ENCODE assay signal across 8 cellular contexts in the genomic region with DNA sequence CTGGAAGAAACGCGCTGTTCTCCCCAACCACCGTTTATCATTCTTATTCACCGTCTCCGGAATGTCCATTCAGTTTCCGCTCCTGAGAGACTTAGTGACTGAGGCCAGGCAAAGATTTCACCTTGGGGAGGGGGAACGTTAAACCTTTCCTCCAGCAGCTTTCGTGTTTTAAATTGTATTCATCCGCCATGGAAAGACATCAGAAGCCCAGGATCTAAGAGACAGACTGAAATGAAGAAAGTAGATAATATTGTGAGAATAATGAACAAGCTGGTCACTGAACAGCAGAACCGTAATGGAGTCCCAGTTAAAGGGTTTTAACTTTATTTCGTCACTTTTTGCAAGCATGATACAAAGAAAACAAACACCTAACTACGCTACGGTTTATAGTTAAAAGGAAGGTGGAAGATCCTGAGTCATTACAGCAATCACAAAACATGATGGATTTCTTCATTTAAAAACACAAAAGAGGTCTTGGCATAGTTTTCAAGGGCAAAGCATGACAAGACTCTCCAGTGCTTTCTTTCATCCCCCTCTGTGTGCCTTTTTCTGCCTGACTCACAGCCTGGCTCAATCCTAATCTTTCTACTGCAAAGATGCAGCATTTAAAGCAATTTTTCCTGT. TPM values are rescaled to one million over a fixed set of nuclear protein-coding genes. Genes with fewer than 3 reads are reported as not detected.
DNase-seq lines count a peak whose midpoint lies in the region; ATAC-seq and TF ChIP-seq lines count a peak whose summit lies in the region.

No MANE protein-coding gene starts in this region.

- H3K4me3 ChIP-seq in retinal pigment epithelial cell (ENCODE audit: low read length), result peak overlapping the region; percentile 76

- no peak for TF ChIP-seq CTCF in retinal pigment epithelial cell (conservative IDR thresholded peaks at IDR 0.05; ENCODE audit: low read depth, low read length)

- H3K4me3 Mint-ChIP-seq in activated CD4-positive, alpha-beta memory T cell treated with anti-CD3 and anti-CD28 coated beads, Interleukin-2, amount 10 ng/mL, durations not matched to agents 7 days and 5 days, result peak overlapping the region; percentile 88

- peak; percentile 6 for ATAC-seq in GM19351 (IDR thresholded peaks at IDR 0.05; ENCODE audit: unreplicated experiment)
- no peak for ATAC-seq in HG03439 (IDR thresholded peaks at IDR 0.05; ENCODE audit: unreplicated experiment)

- no peaks in the 10 kb centered on the region for H3K9me3 Mint-ChIP-seq in activated CD4-positive, alpha-beta memory T cell treated with anti-CD3 and anti-CD28 coated beads, Interleukin-2, amount 10 ng/mL, durations not matched to agents 7 days and 5 days

- no peaks in the 10 kb centered on the region for H3K27me3 Mint-ChIP-seq in activated CD4-positive, alpha-beta memory T cell treated with anti-CD3 and anti-CD28 coated beads, Interleukin-2, amount 10 ng/mL, durations not matched to agents 7 days and 5 days

- peak overlapping the region; percentile 79 for H3K27ac Mint-ChIP-seq in activated CD4-positive, alpha-beta memory T cell treated with anti-CD3 and anti-CD28 coated beads, Interleukin-2, amount 10 ng/mL, durations not matched to agents 7 days and 5 days

- DNase-seq in AG08395 (ENCODE audit: low spot score), result peak; percentile 43
- DNase-seq in activated CD4-positive, alpha-beta memory T cell treated with anti-CD3 and anti-CD28 coated beads, Interleukin-2, amount 10 ng/mL, durations not matched to agents 7 days and 5 days, result no peak
- peak; percentile 65 for DNase-seq in glomerular endothelial cell (ENCODE audit: extremely low read depth, low read depth, low spot score)
- DNase-seq in retinal pigment epithelial cell (ENCODE audit: low read depth), result no peak
- no peak for DNase-seq in COLO668 (lab: John Stamatoyannopoulos, UW; ENCODE audit: unreplicated experiment)
- no peak for DNase-seq in NCI-H1436 treated with DMSO at 0.1 percent for 48 hours (lab: John Stamatoyannopoulos, UW)

- peaks cover 53% of the 10 kb centered on the region for H3K4me1 Mint-ChIP-seq in activated CD4-positive, alpha-beta memory T cell treated with anti-CD3 and anti-CD28 coated beads, Interleukin-2, amount 10 ng/mL, durations not matched to agents 7 days and 5 days

- POLR2A ChIA-PET in activated CD4-positive, alpha-beta memory T cell treated with anti-CD3 and anti-CD28 coated beads, Interleukin-2, amount 10 ng/mL, durations not matched to agents 7 days and 5 days (lab: Charles Lee), result interaction anchor here (0.7 to 1.6 kb wide), 4 partner anchors 60 to 124 kb away, joined by 3 to 7 read pairs (median 3); a partner anchor contains a TSS

- CTCF ChIA-PET in activated CD4-positive, alpha-beta memory T cell treated with anti-CD3 and anti-CD28 coated beads, Interleukin-2, amount 10 ng/mL, durations not matched to agents 7 days and 5 days (lab: Charles Lee), result interaction anchor here (0.7 to 1.2 kb wide), 3 partner anchors 10 to 208 kb away, joined by 3 read pairs; no protein-coding TSS in a partner anchor

- H3K36me3 Mint-ChIP-seq in activated CD4-positive, alpha-beta memory T cell treated with anti-CD3 and anti-CD28 coated beads, Interleukin-2, amount 10 ng/mL, durations not matched to agents 7 days and 5 days (ENCODE audit: low read depth), result peaks cover 3% of the 10 kb centered on the region

RNA-seq across cellular contexts. Expression of a gene that starts 0.6 kb away (rescaled TPM):
- total RNA-seq in activated CD4-positive, alpha-beta memory T cell treated with anti-CD3 and anti-CD28 coated beads, Interleukin-2, amount 10 ng/mL, durations not matched to agents 7 days and 5 days, result 1 to 10 TPM; 6.7 to 6.8 TPM
- 4.0 and 4.5 TPM in 2 replicates for total RNA-seq in glomerular endothelial cell

RNA-seq across cellular contexts. Expression of a gene that starts 59.1 kb away (rescaled TPM):
- not detected for total RNA-seq in activated CD4-positive, alpha-beta memory T cell treated with anti-CD3 and anti-CD28 coated beads, Interleukin-2, amount 10 ng/mL, durations not matched to agents 7 days and 5 days
- total RNA-seq in glomerular endothelial cell, result 0.41 and 0.58 TPM in 2 replicates

Comparison
In these comparisons a context has a peak if more than half of its experiments do, and no peak if none do; other contexts are left out.
1. DNase-seq: peak in AG08395 (single experiment) and glomerular endothelial cell (single experiment); none in activated CD4-positive, alpha-beta memory T cell treated with anti-CD3 and anti-CD28 coated beads, Interleukin-2, amount 10 ng/mL, durations not matched to agents 7 days and 5 days (single experiment), retinal pigment epithelial cell (single experiment), COLO668 (single experiment) and NCI-H1436 treated with DMSO at 0.1 percent for 48 hours (single experiment).